8 cellular contexts compared by ENCODE assay signal in genomic region chr3:52444860-52445793, GRCh38.
DNase-seq lines count a peak whose midpoint lies in the region; ATAC-seq and TF ChIP-seq lines count a peak whose summit lies in the region.

SEMA3G (minus strand) TSS chr3:52445103; CDS start chr3:52445027, 76 bp downstream.

- no peaks in the 10 kb centered on the region for H3K9me2 ChIP-seq in SU-DHL-6 (replicated peaks; ENCODE audit: insufficient read depth, low read length)

- H3K36me3 Mint-ChIP-seq in activated naive CD8-positive, alpha-beta T cell treated with anti-CD3 and anti-CD28 coated beads, Interleukin-2, amount 50 U/mL, for 24 hours (ENCODE audit: low read depth) = no peaks in the 10 kb centered on the region

- no peaks in the 10 kb centered on the region for H3K27me3 Mint-ChIP-seq in activated naive CD8-positive, alpha-beta T cell treated with anti-CD3 and anti-CD28 coated beads, Interleukin-2, amount 50 U/mL, for 24 hours

- peaks cover 5% of the 10 kb centered on the region for H3K4me1 Mint-ChIP-seq in activated naive CD8-positive, alpha-beta T cell treated with anti-CD3 and anti-CD28 coated beads, Interleukin-2, amount 50 U/mL, for 24 hours

- no peaks in the 10 kb centered on the region for H3F3A ChIP-seq in SU-DHL-6 (ENCODE audit: insufficient read depth)

- no peaks in the 10 kb centered on the region for H3K36me3 ChIP-seq in SU-DHL-6 (ENCODE audit: low read length)

- no peak within 1 kb of the TSS for H3K4me3 Mint-ChIP-seq in activated naive CD8-positive, alpha-beta T cell treated with anti-CD3 and anti-CD28 coated beads, Interleukin-2, amount 50 U/mL, for 24 hours

- no peak within 1 kb of the TSS for H3K9ac ChIP-seq in SU-DHL-6 (ENCODE audit: low read length)

- H2AFZ ChIP-seq in SU-DHL-6 (ENCODE audit: low read depth, low read length, severe bottlenecking) = peak within 1 kb of the TSS; percentile 38

- H3K4me2 ChIP-seq in SU-DHL-6 (ENCODE audit: low read depth, low read length, poor library complexity, severe bottlenecking) = peak within 1 kb of the TSS; percentile 22

- H4K20me1 ChIP-seq in SU-DHL-6 (ENCODE audit: low read depth, low read length) = no peaks in the 10 kb centered on the region

- H3K27me3 ChIP-seq in SU-DHL-6 (ENCODE audit: low read length) = no peaks in the 10 kb centered on the region

- DNase-seq in COLO829 (ENCODE audit: low spot score) (peak; percentile 56), HuH-7 (ENCODE audit: low spot score) (peak; percentile 72), hepatic stellate cell (ENCODE audit: low spot score) (peak; percentile 84), hippocampal formation (lab: John Stamatoyannopoulos, UW) (no peak)
- peak; percentile 77 for DNase-seq in activated naive CD8-positive, alpha-beta T cell treated with anti-CD3 and anti-CD28 coated beads, Interleukin-2, amount 50 U/mL, for 24 hours
- DNase-seq in stimulated activated CD4-positive, alpha-beta T cell treated with anti-CD3 and anti-CD28 coated beads, Interleukin-12 subunit alpha, Interleukin-12 subunit beta, amount 100 ng/mL, for 4 hours = peak; percentile 71

- H3K4me3 ChIP-seq in SU-DHL-6 (ENCODE audit: insufficient read depth, low read length, poor library complexity, severe bottlenecking) = no peak within 1 kb of the TSS

- no peaks in the 10 kb centered on the region for H3K79me2 ChIP-seq in SU-DHL-6 (ENCODE audit: insufficient read depth, low read length)

- no peaks in the 10 kb centered on the region for H3K9me3 Mint-ChIP-seq in activated naive CD8-positive, alpha-beta T cell treated with anti-CD3 and anti-CD28 coated beads, Interleukin-2, amount 50 U/mL, for 24 hours

- H3K27ac Mint-ChIP-seq in activated naive CD8-positive, alpha-beta T cell treated with anti-CD3 and anti-CD28 coated beads, Interleukin-2, amount 50 U/mL, for 24 hours = no peak within 1 kb of the TSS

- no peak for TF ChIP-seq CTCF in SU-DHL-6 (IDR thresholded peaks at IDR 0.05; ENCODE audit: insufficient read depth, low read length, poor library complexity, severe bottlenecking)

- no peak within 1 kb of the TSS for H3K27ac ChIP-seq in SU-DHL-6 (ENCODE audit: low read depth, low read length)

- H3K9me3 ChIP-seq in SU-DHL-6 (ENCODE audit: insufficient read depth, low read length) = no peaks in the 10 kb centered on the region

- peak; percentile 85 for ATAC-seq in GM21423 (IDR thresholded peaks at IDR 0.05; ENCODE audit: unreplicated experiment)
- ATAC-seq in activated naive CD8-positive, alpha-beta T cell treated with anti-CD3 and anti-CD28 coated beads, Interleukin-2, amount 50 U/mL, for 24 hours = peak; percentile 95

Comparison
In these comparisons a context has a peak if more than half of its experiments do, and no peak if none do; other contexts are left out.
1. DNase-seq: peak in COLO829 (single experiment), HuH-7 (single experiment), activated naive CD8-positive, alpha-beta T cell treated with anti-CD3 and anti-CD28 coated beads, Interleukin-2, amount 50 U/mL, for 24 hours (single experiment), hepatic stellate cell (single experiment) and stimulated activated CD4-positive, alpha-beta T cell treated with anti-CD3 and anti-CD28 coated beads, Interleukin-12 subunit alpha, Interleukin-12 subunit beta, amount 100 ng/mL, for 4 hours (single experiment); none in hippocampal formation (0 of 2).